In genomic region chr5:138947780-138948179, GRCh38 we compare ENCODE assay signal across 19 cellular contexts.
A peak's percentile ranks its signal among the peaks of the same experiment; 100 is the strongest.
DNase-seq lines count a peak whose midpoint lies in the region; ATAC-seq and TF ChIP-seq lines count a peak whose summit lies in the region.
"Had no signal": no experiment of that assay in that cellular context is flagged by ENCODE, and none has a peak within 500 bp of the region (broad histone marks: within the 10 kb centered on the region; RNA-seq: fewer than 3 reads in every experiment).

No MANE protein-coding gene starts in this region.

- no peak overlapping the region for H3K4ac ChIP-seq in IMR-90 (ENCODE audit: low read depth, low read length)

- 86% methylated on average over 4 of the region's 5 CpGs; no CpG with 5 or more reads in 1 of the 2 experiments for WGBS in IMR-90 (ENCODE audit: extremely low coverage in 2 of 2, insufficient read length in 1 of 2), 2 experiments
- WGBS in body of pancreas, 2 donors, result 41 to 46% methylated on average over 5 of the region's 5 CpGs
- 70 to 72% methylated on average over 5 of the region's 5 CpGs for WGBS in thyroid gland, 2 donors

- no peaks in the 10 kb centered on the region for H3K27me3 Mint-ChIP-seq in nephron (ENCODE audit: low read depth)

- dilution Hi-C loops in IMR-90 (cut with HindIII; ENCODE audit: low sequenced_read_pairs, unreplicated experiment), result no loop called here

- H2BK5ac ChIP-seq in IMR-90 (ENCODE audit: low read depth, low read length, poor library complexity, severe bottlenecking), result no peak overlapping the region

- no peak overlapping the region for H3K56ac ChIP-seq in IMR-90 (ENCODE audit: extremely low read depth, insufficient read depth, low read length)

- H3K27ac ChIP-seq in IMR-90 (ENCODE audit: insufficient read depth, low read length) (no peak overlapping the region), body of pancreas (peak overlapping the region; percentile 22 to 88 (median 64)), thyroid gland (peak overlapping the region in 2 of 3 donors; percentile 66 to 81), upper lobe of right lung (no peak overlapping the region)
- H3K27ac ChIP-seq: SK-N-MC had no signal

- H3K9me3 ChIP-seq in IMR-90 (ENCODE audit: control insufficient read depth, insufficient read depth, low read length) (no peaks in the 10 kb centered on the region), body of pancreas (no peaks in the 10 kb centered on the region), thyroid gland (no peaks in the 10 kb centered on the region), upper lobe of right lung (no peaks in the 10 kb centered on the region)

- H4K91ac ChIP-seq in IMR-90 (ENCODE audit: insufficient read depth, low read depth, low read length), result no peak overlapping the region

- H3K36me3 Mint-ChIP-seq in nephron (ENCODE audit: low read depth), result peaks cover 11% of the 10 kb centered on the region

- ATAC-seq in IMR-90 (ENCODE audit: low read depth), result no peak
- ATAC-seq in body of pancreas, result peak; percentile 41
- ATAC-seq in upper lobe of right lung, result no peak
- ATAC-seq: HepG2 had no signal

- H3K27me3 ChIP-seq in IMR-90 (ENCODE audit: control insufficient read depth, insufficient read depth, low read length) (no peaks in the 10 kb centered on the region), body of pancreas (no peaks in the 10 kb centered on the region), thyroid gland (no peaks in the 10 kb centered on the region), upper lobe of right lung (no peaks in the 10 kb centered on the region)

- intact Hi-C loops in IMR-90 (cut with micrococcal nuclease) (no loop called here), body of pancreas (cut with DNase I) (no loop called here), thyroid gland (cut with DNase I) (no loop called here), upper lobe of right lung (cut with DNase I) (no loop called here)

- POLR2A ChIA-PET in IMR-90 (lab: Charles Lee; ENCODE audit: unreplicated experiment), result no interaction called here

- no peaks in the 10 kb centered on the region; a peak in 1 of 4 replicates for H3K79me1 ChIP-seq in IMR-90 (ENCODE audit: low read depth in 1 of 2, low read length in 2 of 2)

- TF ChIP-seq RAD21 in IMR-90 (IDR thresholded peaks at IDR 0.05; ENCODE audit: low read length), result no peak

- no peak overlapping the region for H2BK20ac ChIP-seq in IMR-90 (ENCODE audit: low read depth, low read length)

- no peak overlapping the region for H3K14ac ChIP-seq in IMR-90 (replicated peaks; ENCODE audit: low read depth, low read length)

- DNase-seq in IMR-90 (no peak), body of pancreas (peak; percentile 58 to 85 (median 74)), thyroid gland (peak in 1 of 2 donors; percentile 9), germinal center (ENCODE audit: low spot score) (no peak), HCEC 1CT (no peak), upper lobe of right lung (no peak)
- DNase-seq: ACHN, DMS 273 treated with DMSO at 0.1 percent for 48 hours, DND-41, KG1, NCI-H1417 treated with DMSO at 0.1 percent for 48 hours, NCI-H187 treated with DMSO at 0.1 percent for 48 hours, NCI-H226, NCI-H524 treated with DMSO at 0.1 percent for 48 hours, SHP77 had no signal

- H4K20me1 ChIP-seq in IMR-90 (ENCODE audit: insufficient read depth, low read length), result no peaks in the 10 kb centered on the region; the same call in 1 of the 2 replicates

- in situ Hi-C loops in IMR-90 (cut with MboI; ENCODE audit: low sequenced_read_pairs), result no loop called here

- H2AK5ac ChIP-seq in IMR-90 (ENCODE audit: low read depth, low read length), result no peak overlapping the region

- H2BK15ac ChIP-seq in IMR-90 (ENCODE audit: low read depth, low read length), result no peak overlapping the region

- H3K4me3 Mint-ChIP-seq in nephron, result no peak overlapping the region
- H3K4me3 Mint-ChIP-seq: CD14-positive monocyte had no signal

- no peak overlapping the region for H3K4me2 ChIP-seq in IMR-90 (ENCODE audit: low read depth, low read length)

- H3K4me1 ChIP-seq in IMR-90 (ENCODE audit: control insufficient read depth, insufficient read depth, low read length) (peaks cover 2% of the 10 kb centered on the region; the same call in 1 of the 2 replicates), body of pancreas (peaks cover 68% of the 10 kb centered on the region), thyroid gland (peaks cover 72 to 93% of the 10 kb centered on the region in 2 donors), upper lobe of right lung (peaks cover 17% of the 10 kb centered on the region)

- H3K4me1 Mint-ChIP-seq in nephron, result peaks cover 66% of the 10 kb centered on the region

- no TSS peak for BruUV-seq in IMR-90 (replicated peaks; lab: Mats Ljungman, UMichigan)

- H3K27ac Mint-ChIP-seq in nephron, result peak overlapping the region; percentile 89 to 96 (median 95)

- H4K8ac ChIP-seq in IMR-90 (ENCODE audit: low read depth in 2 of 2, low read length in 2 of 2), result no peak overlapping the region

- no peak overlapping the region for H3K23ac ChIP-seq in IMR-90 (ENCODE audit: low read depth, low read length)

- H3K9ac ChIP-seq in IMR-90 (ENCODE audit: low read depth, low read length), result no peak overlapping the region

- TF ChIP-seq POLR2A in IMR-90 (IDR thresholded peaks at IDR 0.05; ENCODE audit: low read depth, low read length) (no peak), body of pancreas (IDR thresholded peaks at IDR 0.05) (no peak), thyroid gland (IDR thresholded peaks at IDR 0.05) (no peak)

- H3K36me3 ChIP-seq in IMR-90 (ENCODE audit: control insufficient read depth, insufficient read depth, low read length), result peaks cover 10% of the 10 kb centered on the region; the same call in 1 of the 2 replicates
- H3K36me3 ChIP-seq in body of pancreas (replicated peaks in 1 of 2; ENCODE audit: insufficient read depth in 1 of 2, low read depth in 2 of 2), result no peaks in the 10 kb centered on the region
- no peaks in the 10 kb centered on the region for H3K36me3 ChIP-seq in thyroid gland
- peaks cover 15% of the 10 kb centered on the region for H3K36me3 ChIP-seq in upper lobe of right lung

- H3K9me1 ChIP-seq in IMR-90 (ENCODE audit: insufficient read depth, low read length), result peaks cover 9% of the 10 kb centered on the region; the same call in 1 of the 2 replicates

- CTCF ChIA-PET in IMR-90 (lab: Yijun Ruan, JAX), result no interaction called here

- no peak overlapping the region for H3K18ac ChIP-seq in IMR-90 (ENCODE audit: low read depth, low read length)

- H3K4me3 ChIP-seq in IMR-90 (ENCODE audit: insufficient read depth, low read depth, low read length) (no peak overlapping the region), body of pancreas (no peak overlapping the region), thyroid gland (replicated peaks in 1 of 3) (no peak overlapping the region), upper lobe of right lung (no peak overlapping the region)
- H3K4me3 ChIP-seq: SK-N-MC had no signal

- peak overlapping the region; percentile 33 for H2AK9ac ChIP-seq in IMR-90 (replicated peaks; ENCODE audit: low read depth, low read length, poor library complexity)

- H4K5ac ChIP-seq in IMR-90 (ENCODE audit: low read depth, low read length), result no peak overlapping the region

- H3K9me3 Mint-ChIP-seq in nephron, result no peaks in the 10 kb centered on the region
- H3K9me3 Mint-ChIP-seq: CD14-positive monocyte had no signal

- no peak overlapping the region for H2AFZ ChIP-seq in IMR-90 (replicated peaks; ENCODE audit: low read length, poor library complexity)

- no peak overlapping the region for H2BK120ac ChIP-seq in IMR-90 (ENCODE audit: low read depth, low read length)

- TF ChIP-seq CTCF in IMR-90 (conservative IDR thresholded peaks at IDR 0.05; ENCODE audit: low read depth, low read length), result no peak
- no peak for TF ChIP-seq CTCF in body of pancreas (IDR thresholded peaks at IDR 0.05)
- no peak for TF ChIP-seq CTCF in nephron (IDR thresholded peaks at IDR 0.05; ENCODE audit: unreplicated experiment in 3 of 3)
- no peak for TF ChIP-seq CTCF in thyroid gland (IDR thresholded peaks at IDR 0.05)
- TF ChIP-seq CTCF in upper lobe of right lung (IDR thresholded peaks at IDR 0.05), result no peak

TF ChIP-seq in IMR-90, 13 proteins besides CTCF, POLR2A, EP300 and RAD21:
- TF ChIP-seq MAZ (IDR thresholded peaks at IDR 0.05; ENCODE audit: borderline replicate concordance, low read depth, low read length), result no peak
- TF ChIP-seq RCOR1 (IDR thresholded peaks at IDR 0.05; ENCODE audit: insufficient replicate concordance, low read length), result no peak
- TF ChIP-seq RFX5 (IDR thresholded peaks at IDR 0.05; ENCODE audit: low read depth, low read length), result no peak
- no peak for TF ChIP-seq SMC3 (IDR thresholded peaks at IDR 0.05; ENCODE audit: low read depth, low read length)

Comparison
In these comparisons a context has a peak if more than half of its experiments do, and no peak if none do; other contexts are left out.
1. DNase-seq: peak in body of pancreas (4 of 4); none in IMR-90 (single experiment), germinal center (single experiment), HCEC 1CT (single experiment) and upper lobe of right lung (single experiment).
2. H3K27ac ChIP-seq: peak in body of pancreas (4 of 4) and thyroid gland (2 of 3); none in IMR-90 (single experiment) and upper lobe of right lung (single experiment).